In the genomic region with DNA sequence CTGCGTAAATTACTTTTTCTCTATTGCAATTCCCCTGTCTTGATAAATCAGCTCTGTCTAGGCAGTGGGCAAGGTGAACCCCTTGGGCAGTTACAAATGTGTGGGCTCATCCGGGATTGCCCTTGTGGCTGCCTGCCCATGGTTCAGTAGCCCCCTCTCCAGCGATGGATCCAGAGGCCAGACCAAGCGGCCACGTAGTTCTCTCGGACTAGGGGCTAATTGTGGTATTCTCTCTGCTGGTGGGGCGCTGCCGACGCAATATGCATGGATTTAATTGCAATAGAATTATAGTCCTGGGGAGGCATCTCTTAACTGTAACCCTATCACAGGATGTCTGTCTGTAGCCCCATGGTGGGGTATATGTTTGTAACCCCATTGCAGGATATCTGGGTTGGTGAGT, we compare ENCODE assay signal across 23 cellular contexts.
DNase-seq lines count a peak whose midpoint lies in the region; ATAC-seq and TF ChIP-seq lines count a peak whose summit lies in the region.
"Had no signal": no experiment of that assay in that cellular context is flagged by ENCODE, and none has a peak within 500 bp of the region (broad histone marks: within the 10 kb centered on the region; RNA-seq: fewer than 3 reads in every experiment).

No MANE protein-coding gene starts in this region.

- peak overlapping the region; percentile 80 for H3K56ac ChIP-seq in mesendoderm (ENCODE audit: low read length)

- no peak for DNase-seq in GM23338 (ENCODE audit: low spot score)
- no peak for DNase-seq in endothelial cell (ENCODE audit: low spot score)
- DNase-seq in mesendoderm, result no peak
- no peak for DNase-seq in H4 (ENCODE audit: low spot score)
- DNase-seq: DMS53, EL, H7, HFFc6, Karpas-422, NCI-H1105 treated with DMSO at 0.1 percent for 48 hours, NCI-H2029 treated with DMSO at 0.1 percent for 48 hours, NCI-H226, NCI-H774, SJCRH30 had no signal

- ATAC-seq in GM23338, result peak; percentile 8
- no peak for ATAC-seq in HG02610 (IDR thresholded peaks at IDR 0.05; ENCODE audit: unreplicated experiment)
- ATAC-seq in HG02759 (IDR thresholded peaks at IDR 0.05; ENCODE audit: unreplicated experiment), result no peak
- ATAC-seq in SK-N-SH treated with all-trans-retinoic acid at 6 μM for 48 hours, result no peak
- ATAC-seq: A549, Panc1 had no signal

- peak overlapping the region; percentile 94 for H3K4me3 Mint-ChIP-seq in GM23338
- peak overlapping the region; percentile 31 for H3K4me3 Mint-ChIP-seq in endothelial cell (ENCODE audit: unreplicated experiment)
- H3K4me3 Mint-ChIP-seq: B cell, HFFc6, IgD-negative memory B cell had no signal

- no peak for TF ChIP-seq CTCF in GM23338 (conservative IDR thresholded peaks at IDR 0.05; ENCODE audit: low read depth in 2 of 2)
- TF ChIP-seq CTCF in VCaP (conservative IDR thresholded peaks at IDR 0.05), result no peak
- TF ChIP-seq CTCF in endothelial cell (IDR thresholded peaks at IDR 0.05; ENCODE audit: unreplicated experiment), result no peak

- H3K27ac Mint-ChIP-seq in GM23338 (peak overlapping the region; percentile 34; the same call in 1 of the 2 replicates), endothelial cell (ENCODE audit: unreplicated experiment) (peak overlapping the region; percentile 89)
- H3K27ac Mint-ChIP-seq: B cell, HFFc6, IgD-negative memory B cell had no signal

- H3K27ac ChIP-seq in GM23338 (ENCODE audit: low read depth) (peak overlapping the region; percentile 66; the same call in 1 of the 2 replicates), VCaP (peak overlapping the region; percentile 81), mesendoderm (ENCODE audit: low read depth, low read length) (no peak overlapping the region)
- H3K27ac ChIP-seq: A549, HL-60, SJCRH30 had no signal

- H3K4me1 Mint-ChIP-seq in GM23338 (peaks cover 65% of the 10 kb centered on the region), endothelial cell (ENCODE audit: unreplicated experiment) (peaks cover 79% of the 10 kb centered on the region)
- H3K4me1 Mint-ChIP-seq: B cell had no signal

- H4K5ac ChIP-seq in mesendoderm (ENCODE audit: low read length), result no peak overlapping the region

- H2AFZ ChIP-seq in GM23338, result no peak overlapping the region

- peak overlapping the region; percentile 85 for H3K18ac ChIP-seq in mesendoderm (ENCODE audit: low read length)

- H3K4me1 ChIP-seq in GM23338 (ENCODE audit: insufficient read depth), result peaks cover 52% of the 10 kb centered on the region
- peaks cover 16% of the 10 kb centered on the region for H3K4me1 ChIP-seq in mesendoderm (ENCODE audit: control insufficient read depth, low read depth, low read length)
- H3K4me1 ChIP-seq: A549 had no signal

- H3K27me3 ChIP-seq in GM23338 (ENCODE audit: insufficient read depth) (no peaks in the 10 kb centered on the region), mesendoderm (ENCODE audit: insufficient read depth, low read length, poor library complexity) (no peaks in the 10 kb centered on the region)

- H3K23ac ChIP-seq in mesendoderm (ENCODE audit: low read length), result no peak overlapping the region

- no peak overlapping the region for H3K9ac ChIP-seq in mesendoderm (ENCODE audit: low read length)

- H3K79me2 ChIP-seq in GM23338 (replicated peaks; ENCODE audit: insufficient read depth) (peaks cover 56% of the 10 kb centered on the region), mesendoderm (ENCODE audit: control insufficient read depth, insufficient read depth, low read length) (peaks cover 31% of the 10 kb centered on the region)

- peaks cover 13% of the 10 kb centered on the region; the same call in 1 of the 2 replicates for H4K20me1 ChIP-seq in GM23338 (replicated peaks; ENCODE audit: insufficient read depth)

- H3K9me2 ChIP-seq in GM23338 (ENCODE audit: insufficient read depth), result no peaks in the 10 kb centered on the region

- no peaks in the 10 kb centered on the region for H3K79me1 ChIP-seq in mesendoderm (ENCODE audit: low read length)

- H4K8ac ChIP-seq in mesendoderm (ENCODE audit: low read depth, low read length), result no peak overlapping the region

- peaks cover 29% of the 10 kb centered on the region; the same call in 2 of the 3 replicates for H3K36me3 Mint-ChIP-seq in GM23338 (ENCODE audit: low read depth)
- no peaks in the 10 kb centered on the region for H3K36me3 Mint-ChIP-seq in endothelial cell (ENCODE audit: low read depth, unreplicated experiment)
- H3K36me3 Mint-ChIP-seq: IgD-negative memory B cell had no signal

- no CpG with 5 or more reads among the region's 9 CpGs for WGBS in mesendoderm (ENCODE audit: extremely low coverage, insufficient coverage, low lambda C conversion rate)

- peak overlapping the region; percentile 84 for H3K4ac ChIP-seq in mesendoderm (ENCODE audit: low read depth, low read length)

- H3K4me2 ChIP-seq in GM23338 (peak overlapping the region; percentile 84), mesendoderm (ENCODE audit: low read length) (no peak overlapping the region)
- H3K4me2 ChIP-seq: A549 had no signal

- no peaks in the 10 kb centered on the region for H3K36me3 ChIP-seq in GM23338 (ENCODE audit: insufficient read depth)
- H3K36me3 ChIP-seq in mesendoderm (ENCODE audit: control insufficient read depth, insufficient read depth, low read length), result no peaks in the 10 kb centered on the region
- H3K36me3 ChIP-seq: SJCRH30 had no signal

- peaks cover 21% of the 10 kb centered on the region for H3F3A ChIP-seq in GM23338 (replicated peaks; ENCODE audit: low read depth)

- H2AK5ac ChIP-seq in mesendoderm (ENCODE audit: low read length), result peak overlapping the region; percentile 87

- peak overlapping the region; percentile 78 for H2BK5ac ChIP-seq in mesendoderm (ENCODE audit: low read length)

- peak overlapping the region; percentile 4 for H2BK15ac ChIP-seq in mesendoderm (replicated peaks; ENCODE audit: low read depth)

- peaks cover 10% of the 10 kb centered on the region for H3K27me3 Mint-ChIP-seq in GM23338 (ENCODE audit: insufficient read depth, low read depth, poor library complexity)
- H3K27me3 Mint-ChIP-seq in endothelial cell (ENCODE audit: unreplicated experiment), result no peaks in the 10 kb centered on the region

- peak overlapping the region; percentile 98 for H2BK120ac ChIP-seq in mesendoderm (ENCODE audit: low read depth, low read length)

- H3K9me3 Mint-ChIP-seq in GM23338 (no peaks in the 10 kb centered on the region; the same call in 2 of the 3 replicates), endothelial cell (ENCODE audit: unreplicated experiment) (no peaks in the 10 kb centered on the region)
- H3K9me3 Mint-ChIP-seq: IgD-negative memory B cell had no signal

- H3K4me3 ChIP-seq in GM23338 (peak overlapping the region; percentile 79), mesendoderm (ENCODE audit: low read length) (no peak overlapping the region)
- H3K4me3 ChIP-seq: A549, SJCRH30 had no signal

TF ChIP-seq in GM23338, 12 proteins besides CTCF, POLR2A, EP300 and RAD21 (continues in another document):
- no peak for TF ChIP-seq JUNB (IDR thresholded peaks at IDR 0.05; ENCODE audit: unreplicated experiment)
- TF ChIP-seq ZNF331 (CRISPR knock-in tag; IDR thresholded peaks at IDR 0.05; ENCODE audit: low read depth), result no peak
- TF ChIP-seq EZH2 (IDR thresholded peaks at IDR 0.05; ENCODE audit: low read depth, unreplicated experiment), result no peak

TF ChIP-seq in SK-N-SH treated with all-trans-retinoic acid at 6 μM for 48 hours, 23 proteins besides CTCF, POLR2A, EP300 and RAD21 (continues in another document):
- TF ChIP-seq ISL1 (CRISPR knock-in tag; IDR thresholded peaks at IDR 0.05) (no peak), OSR1 (CRISPR knock-in tag; IDR thresholded peaks at IDR 0.05) (no peak), ZNF565 (CRISPR knock-in tag; conservative IDR thresholded peaks at IDR 0.05; ENCODE audit: low read depth) (no peak), GLIS3 (CRISPR knock-in tag; IDR thresholded peaks at IDR 0.05) (no peak), ZC3H10 (CRISPR knock-in tag; IDR thresholded peaks at IDR 0.05) (no peak), TCF4 (CRISPR knock-in tag; IDR thresholded peaks at IDR 0.05; ENCODE audit: borderline replicate concordance) (no peak), TOX (CRISPR knock-in tag; IDR thresholded peaks at IDR 0.05; ENCODE audit: borderline replicate concordance) (no peak), SNAI2 (CRISPR knock-in tag; IDR thresholded peaks at IDR 0.05) (no peak), ZNF8 (CRISPR knock-in tag; IDR thresholded peaks at IDR 0.05) (no peak)
- TF ChIP-seq, protein P1, sequence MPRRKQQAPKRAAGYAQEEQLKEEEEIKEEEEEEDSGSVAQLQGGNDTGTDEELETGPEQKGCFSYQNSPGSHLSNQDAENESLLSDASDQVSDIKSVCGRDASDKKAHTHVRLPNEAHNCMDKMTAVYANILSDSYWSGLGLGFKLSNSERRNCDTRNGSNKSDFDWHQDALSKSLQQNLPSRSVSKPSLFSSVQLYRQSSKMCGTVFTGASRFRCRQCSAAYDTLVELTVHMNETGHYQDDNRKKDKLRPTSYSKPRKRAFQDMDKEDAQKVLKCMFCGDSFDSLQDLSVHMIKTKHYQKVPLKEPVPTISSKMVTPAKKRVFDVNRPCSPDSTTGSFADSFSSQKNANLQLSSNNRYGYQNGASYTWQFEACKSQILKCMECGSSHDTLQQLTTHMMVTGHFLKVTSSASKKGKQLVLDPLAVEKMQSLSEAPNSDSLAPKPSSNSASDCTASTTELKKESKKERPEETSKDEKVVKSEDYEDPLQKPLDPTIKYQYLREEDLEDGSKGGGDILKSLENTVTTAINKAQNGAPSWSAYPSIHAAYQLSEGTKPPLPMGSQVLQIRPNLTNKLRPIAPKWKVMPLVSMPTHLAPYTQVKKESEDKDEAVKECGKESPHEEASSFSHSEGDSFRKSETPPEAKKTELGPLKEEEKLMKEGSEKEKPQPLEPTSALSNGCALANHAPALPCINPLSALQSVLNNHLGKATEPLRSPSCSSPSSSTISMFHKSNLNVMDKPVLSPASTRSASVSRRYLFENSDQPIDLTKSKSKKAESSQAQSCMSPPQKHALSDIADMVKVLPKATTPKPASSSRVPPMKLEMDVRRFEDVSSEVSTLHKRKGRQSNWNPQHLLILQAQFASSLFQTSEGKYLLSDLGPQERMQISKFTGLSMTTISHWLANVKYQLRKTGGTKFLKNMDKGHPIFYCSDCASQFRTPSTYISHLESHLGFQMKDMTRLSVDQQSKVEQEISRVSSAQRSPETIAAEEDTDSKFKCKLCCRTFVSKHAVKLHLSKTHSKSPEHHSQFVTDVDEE (CRISPR knock-in tag; IDR thresholded peaks at IDR 0.05), result no peak
- TF ChIP-seq, protein P2, sequence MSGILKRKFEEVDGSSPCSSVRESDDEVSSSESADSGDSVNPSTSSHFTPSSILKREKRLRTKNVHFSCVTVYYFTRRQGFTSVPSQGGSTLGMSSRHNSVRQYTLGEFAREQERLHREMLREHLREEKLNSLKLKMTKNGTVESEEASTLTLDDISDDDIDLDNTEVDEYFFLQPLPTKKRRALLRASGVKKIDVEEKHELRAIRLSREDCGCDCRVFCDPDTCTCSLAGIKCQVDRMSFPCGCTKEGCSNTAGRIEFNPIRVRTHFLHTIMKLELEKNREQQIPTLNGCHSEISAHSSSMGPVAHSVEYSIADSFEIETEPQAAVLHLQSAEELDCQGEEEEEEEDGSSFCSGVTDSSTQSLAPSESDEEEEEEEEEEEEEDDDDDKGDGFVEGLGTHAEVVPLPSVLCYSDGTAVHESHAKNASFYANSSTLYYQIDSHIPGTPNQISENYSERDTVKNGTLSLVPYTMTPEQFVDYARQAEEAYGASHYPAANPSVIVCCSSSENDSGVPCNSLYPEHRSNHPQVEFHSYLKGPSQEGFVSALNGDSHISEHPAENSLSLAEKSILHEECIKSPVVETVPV (CRISPR knock-in tag; IDR thresholded peaks at IDR 0.05), result no peak
